ENCODE assay signal across 13 cellular contexts in genomic region chr4:147596976-147597375, GRCh38. TPM values are rescaled to one million over a fixed set of nuclear protein-coding genes. Genes with fewer than 3 reads are reported as not detected.
DNase-seq lines count a peak whose midpoint lies in the region; ATAC-seq and TF ChIP-seq lines count a peak whose summit lies in the region.
"Had no signal": no experiment of that assay in that cellular context is flagged by ENCODE, and none has a peak within 500 bp of the region (broad histone marks: within the 10 kb centered on the region; RNA-seq: fewer than 3 reads in every experiment).

No MANE protein-coding gene starts in this region.

- H3K27me3 Mint-ChIP-seq in WTC11 (ENCODE audit: low read depth), result no peaks in the 10 kb centered on the region

- no peaks in the 10 kb centered on the region for H3K27me3 ChIP-seq in aorta (ENCODE audit: control insufficient read depth in 1 of 2, insufficient read depth in 2 of 2, low read length in 1 of 2)
- H3K27me3 ChIP-seq in psoas muscle (ENCODE audit: insufficient read depth in 3 of 3, low read length in 2 of 3), result no peaks in the 10 kb centered on the region

- no peaks in the 10 kb centered on the region for H3K36me3 Mint-ChIP-seq in WTC11
- H3K36me3 Mint-ChIP-seq: naive B cell had no signal

- H3K27ac Mint-ChIP-seq in WTC11, result no peak overlapping the region
- H3K27ac Mint-ChIP-seq: naive B cell had no signal

- DNase-seq in DMS 273 (lab: John Stamatoyannopoulos, UW; ENCODE audit: unreplicated experiment) (peak; percentile 18), DMS 273 treated with DMSO at 0.1 percent for 48 hours (lab: John Stamatoyannopoulos, UW) (no peak), WTC11 (ENCODE audit: low spot score) (no peak), hepatic stellate cell (ENCODE audit: low spot score) (peak; percentile 44), aorta (peak in 1 of 2 donors; percentile 49), psoas muscle (no peak)
- DNase-seq in effector CD8-positive, alpha-beta T cell (lab: John Stamatoyannopoulos, UW), result no peak
- DNase-seq: naive B cell, NCI-H510A had no signal

- no peak overlapping the region for H3K4me3 Mint-ChIP-seq in WTC11
- H3K4me3 Mint-ChIP-seq: naive B cell had no signal

- TF ChIP-seq CTCF in WTC11 (IDR thresholded peaks at IDR 0.05), result no peak
- TF ChIP-seq CTCF in psoas muscle (IDR thresholded peaks at IDR 0.05), result no peak

- H3K9me3 ChIP-seq in aorta (ENCODE audit: control insufficient read depth, low read length), result no peaks in the 10 kb centered on the region
- no peaks in the 10 kb centered on the region for H3K9me3 ChIP-seq in psoas muscle

- CTCF ChIA-PET in WTC11 (lab: Charles Lee), result interaction anchor here (1.1 to 4.8 kb wide), 4 partner anchors 32 to 269 kb away, joined by 3 to 48 read pairs (median 4); no protein-coding TSS in a partner anchor

- H3K4me1 ChIP-seq in aorta (ENCODE audit: control insufficient read depth in 1 of 2, insufficient read depth in 2 of 2, low read length in 2 of 2) (peaks cover 2 to 3% of the 10 kb centered on the region in 2 donors), psoas muscle (no peaks in the 10 kb centered on the region)

- H3K36me3 ChIP-seq in aorta (ENCODE audit: control insufficient read depth in 1 of 2, insufficient read depth in 2 of 2, low read length in 1 of 2) (no peaks in the 10 kb centered on the region), psoas muscle (ENCODE audit: insufficient read depth in 1 of 2, low read depth in 1 of 2) (no peaks in the 10 kb centered on the region)

- H3K4me3 ChIP-seq in aorta (ENCODE audit: low read length in 2 of 2) (no peak overlapping the region), psoas muscle (no peak overlapping the region)
- H3K4me3 ChIP-seq: GM12878 had no signal

- H3K9me3 Mint-ChIP-seq in WTC11, result peaks cover 8% of the 10 kb centered on the region; the same call in 1 of the 2 replicates
- H3K9me3 Mint-ChIP-seq: naive B cell had no signal

- H3K27ac ChIP-seq in aorta (ENCODE audit: low read depth in 1 of 2, low read length in 2 of 2) (peak overlapping the region in 1 of 2 donors; percentile 63), psoas muscle (no peak overlapping the region)
- H3K27ac ChIP-seq: 22Rv1, HL-60 had no signal

- WGBS in aorta, 2 donors, result 0% methylated on average over 1 of the region's 1 CpG
- WGBS in psoas muscle, 3 donors, result 0% methylated on average over 1 of the region's 1 CpG

- H3K4me1 Mint-ChIP-seq in WTC11, result peaks cover 20% of the 10 kb centered on the region
- H3K4me1 Mint-ChIP-seq: naive B cell had no signal

- peak; percentile 35; the same call in 1 of the 2 replicates for ATAC-seq in WTC11
- ATAC-seq in aorta (ENCODE audit: low FRiP score), result peak; percentile 17
- ATAC-seq in GM21360 (IDR thresholded peaks at IDR 0.05; ENCODE audit: unreplicated experiment), result no peak
- ATAC-seq in psoas muscle, result no peak

- intact Hi-C loops in aorta (cut with DNase I) (no loop called here), psoas muscle (cut with DNase I) (no loop called here)

- POLR2A ChIA-PET in WTC11 (lab: Charles Lee), result interaction anchor here (1.1 kb wide), 1 partner anchor 20 kb away, joined by 3 read pairs; the partner anchor contains the start of gene TMEM184C

TF ChIP-seq in WTC11, 78 proteins besides CTCF, POLR2A, EP300 and RAD21:
- TF ChIP-seq ZBTB21 (CRISPR knock-in tag; IDR thresholded peaks at IDR 0.05; ENCODE audit: borderline replicate concordance) (no peak), ELF4 (CRISPR knock-in tag; IDR thresholded peaks at IDR 0.05; ENCODE audit: low read depth) (no peak), ZNF281 (CRISPR knock-in tag; IDR thresholded peaks at IDR 0.05) (no peak)
- TF ChIP-seq, protein P1, sequence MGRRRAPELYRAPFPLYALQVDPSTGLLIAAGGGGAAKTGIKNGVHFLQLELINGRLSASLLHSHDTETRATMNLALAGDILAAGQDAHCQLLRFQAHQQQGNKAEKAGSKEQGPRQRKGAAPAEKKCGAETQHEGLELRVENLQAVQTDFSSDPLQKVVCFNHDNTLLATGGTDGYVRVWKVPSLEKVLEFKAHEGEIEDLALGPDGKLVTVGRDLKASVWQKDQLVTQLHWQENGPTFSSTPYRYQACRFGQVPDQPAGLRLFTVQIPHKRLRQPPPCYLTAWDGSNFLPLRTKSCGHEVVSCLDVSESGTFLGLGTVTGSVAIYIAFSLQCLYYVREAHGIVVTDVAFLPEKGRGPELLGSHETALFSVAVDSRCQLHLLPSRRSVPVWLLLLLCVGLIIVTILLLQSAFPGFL (CRISPR knock-in tag; IDR thresholded peaks at IDR 0.05; ENCODE audit: borderline replicate concordance), result no peak
- TF ChIP-seq, protein P2, sequence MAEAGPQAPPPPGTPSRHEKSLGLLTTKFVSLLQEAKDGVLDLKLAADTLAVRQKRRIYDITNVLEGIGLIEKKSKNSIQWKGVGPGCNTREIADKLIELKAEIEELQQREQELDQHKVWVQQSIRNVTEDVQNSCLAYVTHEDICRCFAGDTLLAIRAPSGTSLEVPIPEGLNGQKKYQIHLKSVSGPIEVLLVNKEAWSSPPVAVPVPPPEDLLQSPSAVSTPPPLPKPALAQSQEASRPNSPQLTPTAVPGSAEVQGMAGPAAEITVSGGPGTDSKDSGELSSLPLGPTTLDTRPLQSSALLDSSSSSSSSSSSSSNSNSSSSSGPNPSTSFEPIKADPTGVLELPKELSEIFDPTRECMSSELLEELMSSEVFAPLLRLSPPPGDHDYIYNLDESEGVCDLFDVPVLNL (CRISPR knock-in tag; IDR thresholded peaks at IDR 0.05; ENCODE audit: borderline replicate concordance, low read depth), result no peak
- TF ChIP-seq, protein P3, sequence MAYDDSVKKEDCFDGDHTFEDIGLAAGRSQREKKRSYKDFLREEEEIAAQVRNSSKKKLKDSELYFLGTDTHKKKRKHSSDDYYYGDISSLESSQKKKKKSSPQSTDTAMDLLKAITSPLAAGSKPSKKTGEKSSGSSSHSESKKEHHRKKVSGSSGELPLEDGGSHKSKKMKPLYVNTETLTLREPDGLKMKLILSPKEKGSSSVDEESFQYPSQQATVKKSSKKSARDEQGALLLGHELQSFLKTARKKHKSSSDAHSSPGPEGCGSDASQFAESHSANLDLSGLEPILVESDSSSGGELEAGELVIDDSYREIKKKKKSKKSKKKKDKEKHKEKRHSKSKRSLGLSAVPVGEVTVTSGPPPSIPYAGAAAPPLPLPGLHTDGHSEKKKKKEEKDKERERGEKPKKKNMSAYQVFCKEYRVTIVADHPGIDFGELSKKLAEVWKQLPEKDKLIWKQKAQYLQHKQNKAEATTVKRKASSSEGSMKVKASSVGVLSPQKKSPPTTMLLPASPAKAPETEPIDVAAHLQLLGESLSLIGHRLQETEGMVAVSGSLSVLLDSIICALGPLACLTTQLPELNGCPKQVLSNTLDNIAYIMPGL (CRISPR knock-in tag; IDR thresholded peaks at IDR 0.05), result no peak

RNA-seq across cellular contexts. Expression of gene TMEM184C, which starts 20.2 kb away (rescaled TPM):
- total RNA-seq in WTC11 (2021) (42.3 to 43.7 TPM (median 43.4 TPM) in 3 replicates), aorta (10 to 100 TPM; 23.1 to 23.5 TPM), psoas muscle (10 to 100 TPM; 16.7 to 23.9 (median 20.0) TPM)
- polyA plus RNA-seq in aorta (10 to 100 TPM; 10.6 to 15.6 TPM), psoas muscle (10 to 100 TPM; 12.3 to 40.4 (median 15.7) TPM)

Comparison
In these comparisons a context has a peak if more than half of its experiments do, and no peak if none do; other contexts are left out.
1. DNase-seq: peak in DMS 273 (single experiment) and hepatic stellate cell (single experiment); none in DMS 273 treated with DMSO at 0.1 percent for 48 hours (single experiment), WTC11 (single experiment), psoas muscle (0 of 2) and effector CD8-positive, alpha-beta T cell (single experiment).
2. ATAC-seq: peak in WTC11 (single experiment) and aorta (single experiment); none in GM21360 (single experiment) and psoas muscle (0 of 4).